ENCODE assay signal across 25 cellular contexts in genomic region chr11:74135516-74135840, GRCh38. TPM values are rescaled to one million over a fixed set of nuclear protein-coding genes. Genes with fewer than 3 reads are reported as not detected.
DNase-seq lines count a peak whose midpoint lies in the region; ATAC-seq and TF ChIP-seq lines count a peak whose summit lies in the region.
"Had no signal": no experiment of that assay in that cellular context is flagged by ENCODE, and none has a peak within 500 bp of the region (broad histone marks: within the 10 kb centered on the region; RNA-seq: fewer than 3 reads in every experiment).

No MANE protein-coding gene starts in this region.

- H3K27ac Mint-ChIP-seq in osteocyte (ENCODE audit: unreplicated experiment), result peak overlapping the region; percentile 78
- H3K27ac Mint-ChIP-seq: activated naive CD8-positive, alpha-beta T cell treated with anti-CD3 and anti-CD28 coated beads, Interleukin-2, amount 50 U/mL, for 24 hours; H9; natural killer cell; stimulated activated effector memory CD8-positive, alpha-beta T cell treated with anti-CD3 and anti-CD28 coated beads, Interleukin-12 subunit alpha, Interleukin-12 subunit beta, amount 100 ng/mL, for 72 hours; T-helper 1 cell treated with Interleukin-12 subunit alpha and Interleukin-12 subunit beta and Interleukin-4 antibody, amounts not matched to agents 30 μg/mL and 1 μg/mL, for 36 hours had no signal

- in situ Hi-C loops in mammary epithelial cell (cut with MboI; ENCODE audit: low sequenced_read_pairs in 2 of 2), result no loop called here

- H3K9ac ChIP-seq in mammary epithelial cell (ENCODE audit: insufficient read depth, low read length), result no peak overlapping the region
- H3K9ac ChIP-seq: BLaER1 had no signal

- no peak overlapping the region for H3K4me3 Mint-ChIP-seq in osteocyte (ENCODE audit: unreplicated experiment)
- H3K4me3 Mint-ChIP-seq: activated naive CD8-positive, alpha-beta T cell treated with anti-CD3 and anti-CD28 coated beads, Interleukin-2, amount 50 U/mL, for 24 hours; activated T-cell treated with anti-CD3 and anti-CD28 coated beads, Interleukin-2, amount 50 U/mL, for 4 hours; H9; natural killer cell; stimulated activated effector memory CD8-positive, alpha-beta T cell treated with anti-CD3 and anti-CD28 coated beads, Interleukin-12 subunit alpha, Interleukin-12 subunit beta, amount 100 ng/mL, for 72 hours; T-helper 1 cell treated with Interleukin-12 subunit alpha and Interleukin-12 subunit beta and Interleukin-4 antibody, amounts not matched to agents 30 μg/mL and 1 μg/mL, for 36 hours had no signal

- no TSS peak for BruUV-seq in mammary epithelial cell (replicated peaks; lab: Mats Ljungman, UMichigan)

- CTCF ChIA-PET in mammary epithelial cell (lab: Charles Lee; ENCODE audit: low non-redundant PET), result interaction anchor here (0.6 kb wide), 1 partner anchor 41 kb away, joined by 3 read pairs; no protein-coding TSS in a partner anchor

- H3K4me3 ChIP-seq in mammary epithelial cell (replicated peaks in 1 of 3; ENCODE audit: insufficient read depth in 1 of 3, low read depth in 2 of 3, low read length in 3 of 3), result no peak overlapping the region
- H3K4me3 ChIP-seq in H7 (ENCODE audit: insufficient read depth, low read depth, low read length), result no peak overlapping the region
- H3K4me3 ChIP-seq: BLaER1, gastrocnemius medialis, MG63, prostate gland, tibial nerve had no signal

- dilution Hi-C loops in mammary epithelial cell (cut with HindIII; ENCODE audit: low sequenced_read_pairs), result no loop called here

- H3K27me3 ChIP-seq in mammary epithelial cell (ENCODE audit: insufficient read depth, low read length) (no peaks in the 10 kb centered on the region), H7 (ENCODE audit: control insufficient read depth, insufficient read depth, low read length) (no peaks in the 10 kb centered on the region)
- H3K27me3 ChIP-seq: BLaER1, gastrocnemius medialis, MG63, tibial nerve had no signal

- H3K4me2 ChIP-seq in mammary epithelial cell (ENCODE audit: insufficient read depth, low read depth, low read length), result peak overlapping the region; percentile 51
- H3K4me2 ChIP-seq: BLaER1 had no signal

- no peaks in the 10 kb centered on the region for H4K20me1 ChIP-seq in mammary epithelial cell (ENCODE audit: insufficient read depth, low read length)
- H4K20me1 ChIP-seq: BLaER1 had no signal

- no peak for TF ChIP-seq CTCF in mammary epithelial cell (conservative IDR thresholded peaks at IDR 0.05 in 1 of 2, IDR thresholded peaks at IDR 0.05 in 1 of 2; ENCODE audit: extremely low read depth in 1 of 2, insufficient read depth in 1 of 2, low read depth in 1 of 2, low read length in 2 of 2)
- no peak for TF ChIP-seq CTCF in osteocyte (IDR thresholded peaks at IDR 0.05)

- DNase-seq in DMS79 (lab: John Stamatoyannopoulos, UW), result peak; percentile 19
- DNase-seq in M059J (ENCODE audit: low read depth), result peak; percentile 32
- no peak for DNase-seq in mammary epithelial cell
- no peak for DNase-seq in osteocyte (ENCODE audit: extremely low spot score, unreplicated experiment)
- DNase-seq in SKM-1 treated with dmso at 0.1 percent for 144 hours (lab: John Stamatoyannopoulos, UW; ENCODE audit: unreplicated experiment), result no peak
- DNase-seq in H7, result no peak
- DNase-seq: activated gamma-delta T cell treated with Interleukin-2 at 50 U/mL for 16 hours; activated naive CD8-positive, alpha-beta T cell treated with anti-CD3 and anti-CD28 coated beads, Interleukin-2, amount 50 U/mL, for 24 hours; activated T-cell treated with anti-CD3 and anti-CD28 coated beads, Interleukin-2, amount 50 U/mL, for 4 hours; DMS153; gastrocnemius medialis; H9; KBM-7; natural killer cell; NCI-H1105 treated with DMSO at 0.1 percent for 48 hours; NCI-H1930; NCI-H345; nucleus accumbens had no signal

- no peaks in the 10 kb centered on the region for H3K27me3 Mint-ChIP-seq in osteocyte (ENCODE audit: unreplicated experiment)
- H3K27me3 Mint-ChIP-seq: activated naive CD8-positive, alpha-beta T cell treated with anti-CD3 and anti-CD28 coated beads, Interleukin-2, amount 50 U/mL, for 24 hours had no signal

- H3K79me2 ChIP-seq in mammary epithelial cell (ENCODE audit: insufficient read depth, low read length), result peaks cover 5% of the 10 kb centered on the region

- H3K36me3 Mint-ChIP-seq in osteocyte (ENCODE audit: unreplicated experiment), result peaks cover 18% of the 10 kb centered on the region

- H3K9me3 Mint-ChIP-seq in osteocyte (ENCODE audit: unreplicated experiment), result no peaks in the 10 kb centered on the region
- H3K9me3 Mint-ChIP-seq: activated naive CD8-positive, alpha-beta T cell treated with anti-CD3 and anti-CD28 coated beads, Interleukin-2, amount 50 U/mL, for 24 hours; activated T-cell treated with anti-CD3 and anti-CD28 coated beads, Interleukin-2, amount 50 U/mL, for 4 hours; natural killer cell; stimulated activated effector memory CD8-positive, alpha-beta T cell treated with anti-CD3 and anti-CD28 coated beads, Interleukin-12 subunit alpha, Interleukin-12 subunit beta, amount 100 ng/mL, for 72 hours; T-helper 1 cell treated with Interleukin-12 subunit alpha and Interleukin-12 subunit beta and Interleukin-4 antibody, amounts not matched to agents 30 μg/mL and 1 μg/mL, for 36 hours had no signal

- peaks cover 34% of the 10 kb centered on the region for H3K4me1 ChIP-seq in mammary epithelial cell (ENCODE audit: insufficient read depth, low read length)
- H3K4me1 ChIP-seq: BLaER1 had no signal

- peaks cover 47% of the 10 kb centered on the region for H3K4me1 Mint-ChIP-seq in osteocyte (ENCODE audit: unreplicated experiment)
- H3K4me1 Mint-ChIP-seq: activated naive CD8-positive, alpha-beta T cell treated with anti-CD3 and anti-CD28 coated beads, Interleukin-2, amount 50 U/mL, for 24 hours; natural killer cell; stimulated activated effector memory CD8-positive, alpha-beta T cell treated with anti-CD3 and anti-CD28 coated beads, Interleukin-12 subunit alpha, Interleukin-12 subunit beta, amount 100 ng/mL, for 72 hours had no signal

- no peak for ATAC-seq in HG03571 (IDR thresholded peaks at IDR 0.05; ENCODE audit: unreplicated experiment)
- ATAC-seq: activated naive CD8-positive, alpha-beta T cell treated with anti-CD3 and anti-CD28 coated beads, Interleukin-2, amount 50 U/mL, for 24 hours; activated T-cell treated with anti-CD3 and anti-CD28 coated beads, Interleukin-2, amount 50 U/mL, for 4 hours; gastrocnemius medialis; natural killer cell; stimulated activated effector memory CD8-positive, alpha-beta T cell treated with anti-CD3 and anti-CD28 coated beads, Interleukin-12 subunit alpha, Interleukin-12 subunit beta, amount 100 ng/mL, for 72 hours had no signal

- H2AFZ ChIP-seq in mammary epithelial cell (ENCODE audit: low read depth, low read length), result no peak overlapping the region

- peaks cover 5% of the 10 kb centered on the region for H3K36me3 ChIP-seq in mammary epithelial cell (ENCODE audit: insufficient read depth, low read length)
- peaks cover 1% of the 10 kb centered on the region for H3K36me3 ChIP-seq in H7 (replicated peaks; ENCODE audit: control insufficient read depth, insufficient read depth, low read length)
- H3K36me3 ChIP-seq: prostate gland had no signal

- no peaks in the 10 kb centered on the region for H3K9me3 ChIP-seq in mammary epithelial cell (replicated peaks; ENCODE audit: insufficient read depth, low read length)
- H3K9me3 ChIP-seq: gastrocnemius medialis, prostate gland, tibial nerve had no signal

- H3K27ac ChIP-seq in mammary epithelial cell (ENCODE audit: insufficient read depth, low read depth, low read length), result peak overlapping the region; percentile 31
- H3K27ac ChIP-seq: BLaER1, gastrocnemius medialis, prostate gland, tibial nerve had no signal

- intact Hi-C loops in mammary epithelial cell (cut with micrococcal nuclease), result no loop called here

RNA-seq across cellular contexts. Expression of gene C2CD3, which starts 35.3 kb away (rescaled TPM):
- total RNA-seq in M059J (2014; rRNA removed; shearing (Covaris generic)), result 16.6 and 22.6 TPM in 2 replicates
- total RNA-seq in mammary epithelial cell, result 10 to 100 TPM; 17.8 to 19.6 TPM
- 10.1 TPM for polyA plus RNA-seq in mammary epithelial cell
- 73.0 TPM for polyA minus RNA-seq in mammary epithelial cell
- 25.2 and 26.9 TPM in 2 replicates for total RNA-seq in osteocyte
- 8.0 and 14.4 TPM in 2 replicates for total RNA-seq in H7 (2014; rRNA removed; shearing (Covaris generic))

RNA-seq across cellular contexts. Expression of gene PPME1, which starts 35.6 kb away (rescaled TPM):
- total RNA-seq in M059J (2014; rRNA removed; shearing (Covaris generic)), result 57.4 and 60.4 TPM in 2 replicates
- 10 to 100 TPM; 32.8 to 58.5 TPM for total RNA-seq in mammary epithelial cell
- 81.1 TPM for polyA plus RNA-seq in mammary epithelial cell
- 68.0 TPM for polyA minus RNA-seq in mammary epithelial cell
- 33.4 and 40.4 TPM in 2 replicates for total RNA-seq in osteocyte
- total RNA-seq in H7 (2014; rRNA removed; shearing (Covaris generic)), result 33.2 and 38.6 TPM in 2 replicates

Comparison
In these comparisons a context has a peak if more than half of its experiments do, and no peak if none do; other contexts are left out.
1. DNase-seq: peak in DMS79 (single experiment) and M059J (single experiment); none in mammary epithelial cell (single experiment), osteocyte (single experiment), SKM-1 treated with dmso at 0.1 percent for 144 hours (single experiment) and H7 (single experiment).